ENCODE assay signal across 23 cellular contexts in genomic region chr2:182182436-182182835, GRCh38.
"Had no signal": no experiment of that assay in that cellular context is flagged by ENCODE, and none has a peak within 500 bp of the region (broad histone marks: within the 10 kb centered on the region; RNA-seq: fewer than 3 reads in every experiment).

No MANE protein-coding gene starts in this region.

- H3K4me1 Mint-ChIP-seq: activated B cell treated with CpG ODN at 0.5 μM for 24 hours; activated CD4-positive, alpha-beta T cell treated with anti-CD3 and anti-CD28 coated beads for 36 hours; activated naive CD8-positive, alpha-beta T cell treated with anti-CD3 and anti-CD28 coated beads for 36 hours; activated T-helper 17 cell treated with anti-CD3 and anti-CD28 coated beads, Interleukin-2, amount 50 U/mL, for 72 hours; memory B cell; stimulated activated naive CD8-positive, alpha-beta T cell treated with anti-CD3 and anti-CD28 coated beads, Interleukin-15, amount 100 ng/mL, for 72 hours had no signal

- H3K9me3 Mint-ChIP-seq: stimulated activated naive CD8-positive, alpha-beta T cell treated with anti-CD3 and anti-CD28 coated beads, Interleukin-15, amount 100 ng/mL, for 72 hours; T-helper 1 cell treated with Interleukin-12 subunit alpha and Interleukin-12 subunit beta and Interleukin-4 antibody, amounts not matched to agents 30 μg/mL and 1 μg/mL, for 36 hours had no signal

- H3K27ac Mint-ChIP-seq: activated B cell treated with CpG ODN at 0.5 μM for 24 hours; activated CD4-positive, alpha-beta T cell treated with anti-CD3 and anti-CD28 coated beads for 36 hours; activated naive CD8-positive, alpha-beta T cell treated with anti-CD3 and anti-CD28 coated beads for 36 hours; activated T-cell treated with anti-CD3 and anti-CD28 coated beads, Interleukin-2, amount 50 U/mL, for 24 hours; activated T-helper 17 cell treated with anti-CD3 and anti-CD28 coated beads, Interleukin-2, amount 50 U/mL, for 72 hours; memory B cell; progenitor cell of endocrine pancreas; stimulated activated naive CD8-positive, alpha-beta T cell treated with anti-CD3 and anti-CD28 coated beads, Interleukin-15, amount 100 ng/mL, for 72 hours; T-helper 1 cell treated with Interleukin-12 subunit alpha and Interleukin-12 subunit beta and Interleukin-4 antibody, amounts not matched to agents 30 μg/mL and 1 μg/mL, for 36 hours had no signal

- H3K4me1 ChIP-seq: body of pancreas, gastroesophageal sphincter, uterus had no signal

- DNase-seq: activated B cell treated with CpG ODN at 0.5 μM for 24 hours; activated CD4-positive, alpha-beta T cell treated with anti-CD3 and anti-CD28 coated beads for 36 hours; activated CD4-positive, alpha-beta T cell treated with anti-CD3 and anti-CD28 coated beads, Interleukin-2, amount 50 U/mL, for 4 hours; activated CD8-positive, alpha-beta memory T cell treated with anti-CD3 and anti-CD28 coated beads for 24 hours; activated CD8-positive, alpha-beta memory T cell treated with anti-CD3 and anti-CD28 coated beads, Interleukin-2, amount 50 U/mL, for 4 hours; activated naive CD8-positive, alpha-beta T cell treated with anti-CD3 and anti-CD28 coated beads for 36 hours; activated T-cell treated with anti-CD3 and anti-CD28 coated beads, Interleukin-2, amount 50 U/mL, for 24 hours; body of pancreas; effector CD8-positive, alpha-beta T cell; heart left ventricle; islet precursor cell; left cardiac atrium; right cardiac atrium; stimulated activated CD4-positive, alpha-beta T cell treated with anti-CD3 and anti-CD28 coated beads, Interleukin-12 subunit alpha, Interleukin-12 subunit beta, amount 100 ng/mL, for 4 hours; stimulated activated naive CD8-positive, alpha-beta T cell treated with anti-CD3 and anti-CD28 coated beads, Interleukin-15, amount 100 ng/mL, for 72 hours; trophoblast cell; uterus had no signal

- H3K4me3 ChIP-seq: body of pancreas, cardiac muscle cell, gastroesophageal sphincter, heart left ventricle, uterus had no signal

- H3K9me3 ChIP-seq: body of pancreas, uterus had no signal

- H3K36me3 Mint-ChIP-seq: activated naive CD8-positive, alpha-beta T cell treated with anti-CD3 and anti-CD28 coated beads for 36 hours had no signal

- H3K4me3 Mint-ChIP-seq: activated B cell treated with CpG ODN at 0.5 μM for 24 hours; activated CD4-positive, alpha-beta T cell treated with anti-CD3 and anti-CD28 coated beads for 36 hours; activated naive CD8-positive, alpha-beta T cell treated with anti-CD3 and anti-CD28 coated beads for 36 hours; activated T-cell treated with anti-CD3 and anti-CD28 coated beads, Interleukin-2, amount 50 U/mL, for 24 hours; activated T-helper 17 cell treated with anti-CD3 and anti-CD28 coated beads, Interleukin-2, amount 50 U/mL, for 72 hours; memory B cell; stimulated activated naive CD8-positive, alpha-beta T cell treated with anti-CD3 and anti-CD28 coated beads, Interleukin-15, amount 100 ng/mL, for 72 hours; T-helper 1 cell treated with Interleukin-12 subunit alpha and Interleukin-12 subunit beta and Interleukin-4 antibody, amounts not matched to agents 30 μg/mL and 1 μg/mL, for 36 hours had no signal

- H3K36me3 ChIP-seq: cardiac muscle cell, gastroesophageal sphincter, uterus had no signal

- H3K27me3 ChIP-seq: body of pancreas, cardiac muscle cell, gastroesophageal sphincter, heart left ventricle, uterus had no signal

- H3K27ac ChIP-seq: body of pancreas, cardiac muscle cell, gastroesophageal sphincter, heart left ventricle, uterus had no signal

- H3K27me3 Mint-ChIP-seq: progenitor cell of endocrine pancreas had no signal

- ATAC-seq: activated CD4-positive, alpha-beta T cell treated with anti-CD3 and anti-CD28 coated beads for 36 hours; activated T-helper 17 cell treated with anti-CD3 and anti-CD28 coated beads, Interleukin-2, amount 50 U/mL, for 72 hours; body of pancreas; gastroesophageal sphincter; heart left ventricle; left cardiac atrium; right cardiac atrium; stimulated activated naive CD8-positive, alpha-beta T cell treated with anti-CD3 and anti-CD28 coated beads, Interleukin-15, amount 100 ng/mL, for 72 hours had no signal
